ENCODE assay signal across 19 cellular contexts in genomic region chr11:36000616-36001190, GRCh38. TPM values are rescaled to one million over a fixed set of nuclear protein-coding genes. Genes with fewer than 3 reads are reported as not detected.
A peak's percentile ranks its signal among the peaks of the same experiment; 100 is the strongest.
DNase-seq lines count a peak whose midpoint lies in the region; ATAC-seq and TF ChIP-seq lines count a peak whose summit lies in the region.
"Had no signal": no experiment of that assay in that cellular context is flagged by ENCODE, and none has a peak within 500 bp of the region (broad histone marks: within the 10 kb centered on the region; RNA-seq: fewer than 3 reads in every experiment).

No MANE protein-coding gene starts in this region.

- H3K27me3 ChIP-seq in PC-3 (ENCODE audit: low read length) (no peaks in the 10 kb centered on the region), upper lobe of right lung (no peaks in the 10 kb centered on the region)
- H3K27me3 ChIP-seq: heart right ventricle, transverse colon had no signal

- H3K79me2 ChIP-seq in PC-3 (ENCODE audit: low read length) = peaks cover 60% of the 10 kb centered on the region

- H3K9me3 ChIP-seq in PC-3 (ENCODE audit: low read length) (no peaks in the 10 kb centered on the region), upper lobe of right lung (no peaks in the 10 kb centered on the region)

- H3F3A ChIP-seq in PC-3 (ENCODE audit: low read length, unreplicated experiment) = no peaks in the 10 kb centered on the region

- H3K9ac ChIP-seq in PC-3 (ENCODE audit: low read length) = no peak overlapping the region

- H3K4me3 ChIP-seq in PC-3 (ENCODE audit: low read length) (no peak overlapping the region), upper lobe of right lung (no peak overlapping the region)
- H3K4me3 ChIP-seq: heart right ventricle, transverse colon had no signal

- peak; percentile 48 for DNase-seq in NCI-H2196 (lab: John Stamatoyannopoulos, UW; ENCODE audit: unreplicated experiment)
- DNase-seq in NCI-H2196 treated with DMSO at 0.1 percent for 48 hours (lab: John Stamatoyannopoulos, UW; ENCODE audit: unreplicated experiment) = no peak
- DNase-seq in PC-3 = peak; percentile 77
- peak; percentile 52 for DNase-seq in iPS-NIHi11 (ENCODE audit: low spot score)
- DNase-seq in upper lobe of right lung = no peak
- no peak for DNase-seq in NCI-H69 (lab: John Stamatoyannopoulos, UW)
- no peak for DNase-seq in NCI-H2171 treated with DMSO at 0.1 percent for 48 hours (lab: John Stamatoyannopoulos, UW)
- DNase-seq: 8988T; activated CD4-positive, alpha-beta T cell treated with anti-CD3 and anti-CD28 coated beads for 4 hours; activated naive CD8-positive, alpha-beta T cell treated with anti-CD3 and anti-CD28 coated beads for 36 hours; GDM1; heart right ventricle; NCI-H1694 treated with DMSO at 0.1 percent for 48 hours; posterior cingulate gyrus; stimulated activated CD4-positive, alpha-beta T cell treated with anti-CD3 and anti-CD28 coated beads, Interleukin-1b, Interleukin-23, amount 100 ng/mL, for 48 hours; stimulated activated naive CD4-positive, alpha-beta T cell treated with Interleukin-2 at 50 U/mL for 16 hours; transverse colon had no signal

- no peak overlapping the region; the same call in 1 of the 2 replicates for H3K4me2 ChIP-seq in PC-3 (ENCODE audit: low read length)

- no peaks in the 10 kb centered on the region for H3K9me2 ChIP-seq in PC-3 (replicated peaks; ENCODE audit: low read length)

- H4K20me1 ChIP-seq in PC-3 (ENCODE audit: low read length) = no peaks in the 10 kb centered on the region

- no TSS peak for BruUV-seq in PC-3 (replicated peaks; lab: Mats Ljungman, UMichigan)

- CTCF ChIA-PET in PC-3 (lab: Charles Lee) = interaction anchor here (0.7 kb wide), 1 partner anchor 31 kb away, joined by 3 read pairs; no protein-coding TSS in a partner anchor

- POLR2A ChIA-PET in PC-3 (lab: Charles Lee; ENCODE audit: unreplicated experiment) = no interaction called here

- H3K36me3 ChIP-seq in PC-3 (ENCODE audit: low read depth, low read length) (peaks cover 5% of the 10 kb centered on the region; the same call in 1 of the 2 replicates), upper lobe of right lung (no peaks in the 10 kb centered on the region)
- H3K36me3 ChIP-seq: heart right ventricle, transverse colon had no signal

- ATAC-seq in PC-3 = peak; percentile 71
- ATAC-seq in upper lobe of right lung = peak; percentile 91
- no peak for ATAC-seq in GM19351 (IDR thresholded peaks at IDR 0.05; ENCODE audit: unreplicated experiment)
- ATAC-seq: activated T-helper 17 cell treated with anti-CD3 and anti-CD28 coated beads, Interleukin-2, amount 50 U/mL, for 72 hours; heart right ventricle had no signal

- peaks cover 10% of the 10 kb centered on the region for H3K4me1 ChIP-seq in PC-3 (ENCODE audit: insufficient read depth, low read length)
- no peaks in the 10 kb centered on the region for H3K4me1 ChIP-seq in upper lobe of right lung
- H3K4me1 ChIP-seq: transverse colon had no signal

- H3K27ac ChIP-seq in PC-3 (ENCODE audit: low read length) (no peak overlapping the region), upper lobe of right lung (no peak overlapping the region)
- H3K27ac ChIP-seq: heart right ventricle, transverse colon had no signal

- intact Hi-C loops in PC-3 (cut with micrococcal nuclease) (no loop called here), upper lobe of right lung (cut with DNase I) (no loop called here)

- no peak overlapping the region for H2AFZ ChIP-seq in PC-3 (ENCODE audit: low read length)

- TF ChIP-seq CTCF in PC-3 (conservative IDR thresholded peaks at IDR 0.05; ENCODE audit: low read depth, low read length) (no peak), upper lobe of right lung (IDR thresholded peaks at IDR 0.05) (no peak)

RNA-seq across cellular contexts. Expression of gene LDLRAD3, which starts 56.8 kb away (rescaled TPM):
- total RNA-seq in PC-3 (2014; rRNA removed) = 15.3 and 15.6 TPM in 2 replicates
- total RNA-seq in upper lobe of right lung = 7.9 TPM

Comparison
In these comparisons a context has a peak if more than half of its experiments do, and no peak if none do; other contexts are left out.
1. DNase-seq: peak in NCI-H2196 (single experiment), PC-3 (single experiment) and iPS-NIHi11 (single experiment); none in NCI-H2196 treated with DMSO at 0.1 percent for 48 hours (single experiment), upper lobe of right lung (single experiment), NCI-H69 (single experiment) and NCI-H2171 treated with DMSO at 0.1 percent for 48 hours (single experiment).